In genomic region chr12:27524489-27524835, GRCh38 we compare ENCODE assay signal across 8 cellular contexts. TPM values are rescaled to one million over a fixed set of nuclear protein-coding genes. Genes with fewer than 3 reads are reported as not detected.
DNase-seq lines count a peak whose midpoint lies in the region; ATAC-seq and TF ChIP-seq lines count a peak whose summit lies in the region.

No MANE protein-coding gene starts in this region.

- in situ Hi-C loops in G401 (cut with HindIII; ENCODE audit: low sequenced_read_pairs): no loop called here

- no peaks in the 10 kb centered on the region for H3K36me3 ChIP-seq in right atrium auricular region

- H3K4me1 ChIP-seq in right atrium auricular region: peaks cover 0 to 57% of the 10 kb centered on the region in 2 donors

- no peak for TF ChIP-seq CTCF in right atrium auricular region (IDR thresholded peaks at IDR 0.05)

- H3K27ac ChIP-seq in right atrium auricular region (peak overlapping the region; percentile 86 to 93), angular gyrus (ENCODE audit: low read depth, low read length) (peak overlapping the region; percentile 86)

- H3K9me3 ChIP-seq in right atrium auricular region: no peaks in the 10 kb centered on the region

- ATAC-seq in Right ventricle myocardium superior (ENCODE audit: poor library complexity) (no peak), GM21381 (IDR thresholded peaks at IDR 0.05; ENCODE audit: unreplicated experiment) (no peak)

- peak overlapping the region; percentile 72 to 76 for H3K4me3 ChIP-seq in right atrium auricular region

- no peaks in the 10 kb centered on the region for H3K27me3 ChIP-seq in right atrium auricular region

- DNase-seq in right atrium auricular region (ENCODE audit: low spot score) (no peak), Right ventricle myocardium superior (no peak), medulla oblongata (ENCODE audit: extremely low spot score) (peak; percentile 44), G401 (ENCODE audit: low spot score) (no peak), NCI-H2107 (lab: John Stamatoyannopoulos, UW) (no peak)
- no peak for DNase-seq in stimulated activated CD4-positive, alpha-beta T cell treated with anti-CD3 and anti-CD28 coated beads, Interleukin-4, amount 100 ng/mL, for 24 hours

- intact Hi-C loops in Right ventricle myocardium superior (cut with DNase I): loop anchor here (5.0 kb wide), 1 partner anchor 123 kb away; no protein-coding TSS in a partner anchor

RNA-seq across cellular contexts. Expression of gene PPFIBP1, which starts 0.5 kb away (rescaled TPM):
- 10 to 100 TPM; 65.2 to 66.0 TPM for total RNA-seq in right atrium auricular region
- 292 TPM for total RNA-seq in Right ventricle myocardium superior
- 27.1 and 43.4 TPM in 2 replicates for total RNA-seq in G401 (2014; rRNA removed; shearing (Covaris generic))
